In genomic region chrX:154827194-154827593, GRCh38 we compare ENCODE assay signal across 11 cellular contexts. TPM values are rescaled to one million over a fixed set of nuclear protein-coding genes. Genes with fewer than 3 reads are reported as not detected.
A peak's percentile ranks its signal among the peaks of the same experiment; 100 is the strongest.
DNase-seq lines count a peak whose midpoint lies in the region; ATAC-seq and TF ChIP-seq lines count a peak whose summit lies in the region.
"Had no signal": no experiment of that assay in that cellular context is flagged by ENCODE, and none has a peak within 500 bp of the region (broad histone marks: within the 10 kb centered on the region; RNA-seq: fewer than 3 reads in every experiment).

No MANE protein-coding gene starts in this region.

- no peak overlapping the region for H3K4me2 ChIP-seq in GM23248 (ENCODE audit: unreplicated experiment)

- no peaks in the 10 kb centered on the region for H4K20me1 ChIP-seq in GM23248 (ENCODE audit: insufficient read depth)

- ATAC-seq in GM18502 (IDR thresholded peaks at IDR 0.05; ENCODE audit: poor library complexity, unreplicated experiment) (peak; percentile 29), GM21360 (IDR thresholded peaks at IDR 0.05; ENCODE audit: unreplicated experiment) (peak; percentile 10), HG03175 (IDR thresholded peaks at IDR 0.05; ENCODE audit: unreplicated experiment) (peak; percentile 34)
- ATAC-seq: WTC11 had no signal

- H3K4me1 ChIP-seq in colonic mucosa = no peaks in the 10 kb centered on the region
- H3K4me1 ChIP-seq in GM23248 (ENCODE audit: insufficient read depth) = no peaks in the 10 kb centered on the region
- H3K4me1 ChIP-seq: left ventricle myocardium inferior had no signal

- intact Hi-C loops in colonic mucosa (cut with DNase I) = no loop called here

- H3K9me2 ChIP-seq in GM23248 (ENCODE audit: insufficient read depth) = no peaks in the 10 kb centered on the region

- no peak overlapping the region for H3K4me3 ChIP-seq in colonic mucosa
- H3K4me3 ChIP-seq in GM23248 = no peak overlapping the region
- H3K4me3 ChIP-seq: left ventricle myocardium inferior had no signal

- H3K27ac ChIP-seq in colonic mucosa (peak overlapping the region; percentile 5), GM23248 (no peak overlapping the region)
- H3K27ac ChIP-seq: left ventricle myocardium inferior had no signal

- H3K9me3 ChIP-seq in colonic mucosa (no peaks in the 10 kb centered on the region), GM23248 (ENCODE audit: low read depth) (no peaks in the 10 kb centered on the region)
- H3K9me3 ChIP-seq: left ventricle myocardium inferior had no signal

- TF ChIP-seq CTCF in colonic mucosa (IDR thresholded peaks at IDR 0.05) = no peak

- H3K79me2 ChIP-seq in GM23248 (ENCODE audit: insufficient read depth) = no peaks in the 10 kb centered on the region

- H3F3A ChIP-seq in GM23248 (ENCODE audit: insufficient read depth) = no peaks in the 10 kb centered on the region

- WGBS in GM23248 (ENCODE audit: low coverage in 1 of 2, low lambda C conversion rate in 2 of 2, missing lambda C conversion rate in 2 of 2), 2 experiments = 8 to 22% methylated on average over 1 of the region's 1 CpG

- H3K27me3 ChIP-seq in colonic mucosa = no peaks in the 10 kb centered on the region
- no peaks in the 10 kb centered on the region for H3K27me3 ChIP-seq in GM23248 (replicated peaks; ENCODE audit: insufficient read depth)

- in situ Hi-C loops in GM23248 (cut with MboI) = loop anchor here (25.0 kb wide), 1 partner anchor 240 kb away; the partner anchor contains the start of gene CTAG1A

- no peak for DNase-seq in colonic mucosa
- no peak for DNase-seq in SIG-M5 treated with dmso at 0.1 percent for 504 hours (lab: John Stamatoyannopoulos, UW; ENCODE audit: unreplicated experiment)
- DNase-seq in GM23248 = no peak
- no peak for DNase-seq in COR-L47 (lab: John Stamatoyannopoulos, UW)
- DNase-seq: left ventricle myocardium inferior; stimulated activated naive CD4-positive, alpha-beta T cell had no signal

- no peak overlapping the region for H3K9ac ChIP-seq in colonic mucosa (ENCODE audit: low read depth in 2 of 2, low read length in 2 of 2)
- H3K9ac ChIP-seq in GM23248 = no peak overlapping the region

- no peak overlapping the region for H2AFZ ChIP-seq in GM23248

- H3K36me3 ChIP-seq in colonic mucosa = no peaks in the 10 kb centered on the region
- H3K36me3 ChIP-seq in GM23248 (ENCODE audit: low read depth) = no peaks in the 10 kb centered on the region
- H3K36me3 ChIP-seq: left ventricle myocardium inferior had no signal

RNA-seq across cellular contexts. Expression of gene SMIM9, which starts 7.3 kb away (rescaled TPM):
- total RNA-seq in colonic mucosa = not detected
- total RNA-seq in GM23248 (2014; rRNA removed; shearing (Covaris generic)) = not detected in 2 replicates
- not detected in 2 replicates for polyA plus RNA-seq in GM23248 (2016; fragmentation: Nextera tagmentation; extraction: Ambion mirVana)
- total RNA-seq: H4, left ventricle myocardium inferior, WTC11 had no signal

RNA-seq across cellular contexts. Expression of gene MPP1, which starts 21.9 kb away (rescaled TPM):
- 10 to 100 TPM; 13.0 to 24.3 TPM for total RNA-seq in colonic mucosa
- 16.7 and 22.7 TPM in 2 replicates for total RNA-seq in GM23248 (2014; rRNA removed; shearing (Covaris generic))
- polyA plus RNA-seq in GM23248 (2016; fragmentation: Nextera tagmentation; extraction: Ambion mirVana) = 16.6 and 17.4 TPM in 2 replicates

RNA-seq across cellular contexts. Expression of gene F8A1, which starts 59.0 kb away (rescaled TPM):
- 10 to 100 TPM; 32.8 to 39.2 TPM for total RNA-seq in colonic mucosa
- 2.9 and 11.1 TPM in 2 replicates for total RNA-seq in GM23248 (2014; rRNA removed; shearing (Covaris generic))
- polyA plus RNA-seq in GM23248 (2016; fragmentation: Nextera tagmentation; extraction: Ambion mirVana) = 18.9 and 23.4 TPM in 2 replicates
